In the genomic region with DNA sequence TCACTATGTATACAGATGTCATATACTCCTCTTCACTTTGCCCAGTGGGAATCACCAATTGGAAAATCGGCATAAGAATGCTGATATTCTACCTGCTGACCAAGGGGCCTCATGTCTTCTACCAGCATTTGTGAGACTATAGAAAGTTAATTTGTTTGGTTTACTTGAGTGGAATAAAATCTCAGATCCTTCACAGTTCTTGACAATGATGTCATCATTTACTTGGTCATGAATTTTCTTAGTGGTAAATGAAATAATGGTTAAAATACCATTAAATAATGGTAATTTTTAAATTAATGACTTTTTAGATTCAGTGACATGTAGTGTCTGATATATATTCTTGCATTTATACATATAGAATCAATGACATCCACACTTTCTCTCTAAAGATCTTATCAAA, we compare ENCODE assay signal across 28 cellular contexts.
"Had no signal": no experiment of that assay in that cellular context is flagged by ENCODE, and none has a peak within 500 bp of the region (broad histone marks: within the 10 kb centered on the region; RNA-seq: fewer than 3 reads in every experiment).

No MANE protein-coding gene starts in this region.

- H3K4me3 Mint-ChIP-seq: stimulated activated effector memory CD8-positive, alpha-beta T cell treated with anti-CD3 and anti-CD28 coated beads, Interleukin-12 subunit alpha, Interleukin-12 subunit beta, amount 100 ng/mL, for 72 hours; stimulated activated memory B cell treated with anti-CD40 and anti-IgM and Interleukin-4, amounts not matched to agents 10 μg/mL and 1 μg/mL and 100 μg/mL, for 72 hours; stimulated activated naive B cell treated with anti-CD40 and anti-IgM and Interleukin-4, amounts not matched to agents 10 μg/mL and 1 μg/mL and 100 μg/mL, for 72 hours; stimulated activated naive CD8-positive, alpha-beta T cell treated with anti-CD3 and anti-CD28 coated beads, Interleukin-15, Interleukin-2, amounts not matched to agents 100 ng/mL and 50 ng/mL, for 24 hours; type B pancreatic cell had no signal

- H3K27ac ChIP-seq: stomach, suprapubic skin, testis, thoracic aorta, thyroid gland, tibial artery, tibial nerve, transverse colon, upper lobe of left lung, upper lobe of right lung, uterus, vagina had no signal

- FAIRE-seq: urothelium cell line had no signal

- H3K4me1 Mint-ChIP-seq: stimulated activated effector memory CD8-positive, alpha-beta T cell treated with anti-CD3 and anti-CD28 coated beads, Interleukin-12 subunit alpha, Interleukin-12 subunit beta, amount 100 ng/mL, for 72 hours; stimulated activated memory B cell treated with anti-CD40 and anti-IgM and Interleukin-4, amounts not matched to agents 10 μg/mL and 1 μg/mL and 100 μg/mL, for 72 hours; stimulated activated naive B cell treated with anti-CD40 and anti-IgM and Interleukin-4, amounts not matched to agents 10 μg/mL and 1 μg/mL and 100 μg/mL, for 72 hours had no signal

- DNase-seq: stimulated activated CD4-positive, alpha-beta T cell treated with anti-CD3 and anti-CD28 coated beads, Interleukin-2, amount 100 ng/mL, for 48 hours; stimulated activated CD4-positive, alpha-beta T cell treated with anti-CD3 and anti-CD28 coated beads, Interleukin-4, amount 100 ng/mL, for 1 hour; stimulated activated CD4-positive, alpha-beta T cell treated with anti-CD3 and anti-CD28 coated beads, Interleukin-4, amount 100 ng/mL, for 24 hours; stimulated activated CD4-positive, alpha-beta T cell treated with anti-CD3 and anti-CD28 coated beads, Interleukin-4, amount 100 ng/mL, for 4 hours; stimulated activated CD8-positive, alpha-beta memory T cell treated with anti-CD3 and anti-CD28 coated beads, Interleukin-4, amount 100 ng/mL, for 48 hours; stimulated activated naive B cell treated with anti-CD40 and anti-IgM and Interleukin-4, amounts not matched to agents 10 μg/mL and 1 μg/mL and 100 μg/mL, for 72 hours; stimulated activated naive CD4-positive, alpha-beta T cell; stimulated activated naive CD4-positive, alpha-beta T cell treated with Interleukin-2 at 50 U/mL for 16 hours; stimulated activated naive CD8-positive, alpha-beta T cell treated with anti-CD3 and anti-CD28 coated beads, Interleukin-15, Interleukin-2, amounts not matched to agents 100 U/mL and 50 U/mL, for 24 hours; stomach; substantia nigra; testis; thyroid gland; tibial artery; transverse colon; trophoblast cell; upper lobe of left lung; upper lobe of right lung; uterus had no signal

- H3K4me1 ChIP-seq: stomach, suprapubic skin, testis, thyroid gland, tibial artery, tibial nerve, transverse colon, upper lobe of left lung, upper lobe of right lung, uterus, vagina had no signal

- H3K27me3 Mint-ChIP-seq: stimulated activated memory B cell treated with anti-CD40 and anti-IgM and Interleukin-4, amounts not matched to agents 10 μg/mL and 1 μg/mL and 100 μg/mL, for 72 hours; stimulated activated naive B cell treated with anti-CD40 and anti-IgM and Interleukin-4, amounts not matched to agents 10 μg/mL and 1 μg/mL and 100 μg/mL, for 72 hours; stimulated activated naive CD8-positive, alpha-beta T cell treated with anti-CD3 and anti-CD28 coated beads, Interleukin-15, Interleukin-2, amounts not matched to agents 100 ng/mL and 50 ng/mL, for 24 hours had no signal

- H3K9me3 Mint-ChIP-seq: stimulated activated naive CD8-positive, alpha-beta T cell treated with anti-CD3 and anti-CD28 coated beads, Interleukin-15, Interleukin-2, amounts not matched to agents 100 ng/mL and 50 ng/mL, for 24 hours; type B pancreatic cell had no signal

- H3K4me3 ChIP-seq: stomach, suprapubic skin, testis, thoracic aorta, thyroid gland, tibial artery, tibial nerve, transverse colon, upper lobe of left lung, upper lobe of right lung, uterus, vagina had no signal

- ATAC-seq: stimulated activated effector memory CD8-positive, alpha-beta T cell treated with anti-CD3 and anti-CD28 coated beads, Interleukin-12 subunit alpha, Interleukin-12 subunit beta, amount 100 ng/mL, for 72 hours; stimulated activated memory B cell treated with anti-CD40 and anti-IgM and Interleukin-4, amounts not matched to agents 10 μg/mL and 1 μg/mL and 100 μg/mL, for 72 hours; stimulated activated naive B cell treated with anti-CD40 and anti-IgM and Interleukin-4, amounts not matched to agents 10 μg/mL and 1 μg/mL and 100 μg/mL, for 72 hours; stimulated activated naive CD8-positive, alpha-beta T cell treated with anti-CD3 and anti-CD28 coated beads, Interleukin-15, Interleukin-2, amounts not matched to agents 100 U/mL and 50 U/mL, for 24 hours; upper lobe of right lung had no signal

- H3K27me3 ChIP-seq: stomach, suprapubic skin, testis, thyroid gland, tibial artery, tibial nerve, transverse colon, upper lobe of left lung, upper lobe of right lung, uterus, vagina had no signal

- H3K9me3 ChIP-seq: stomach, suprapubic skin, testis, thoracic aorta, thyroid gland, tibial artery, tibial nerve, transverse colon, upper lobe of left lung, upper lobe of right lung, uterus, vagina had no signal

- H3K27ac Mint-ChIP-seq: stimulated activated effector memory CD8-positive, alpha-beta T cell treated with anti-CD3 and anti-CD28 coated beads, Interleukin-12 subunit alpha, Interleukin-12 subunit beta, amount 100 ng/mL, for 72 hours; stimulated activated memory B cell treated with anti-CD40 and anti-IgM and Interleukin-4, amounts not matched to agents 10 μg/mL and 1 μg/mL and 100 μg/mL, for 72 hours; stimulated activated naive B cell treated with anti-CD40 and anti-IgM and Interleukin-4, amounts not matched to agents 10 μg/mL and 1 μg/mL and 100 μg/mL, for 72 hours; stimulated activated naive CD8-positive, alpha-beta T cell treated with anti-CD3 and anti-CD28 coated beads, Interleukin-15, Interleukin-2, amounts not matched to agents 100 ng/mL and 50 ng/mL, for 24 hours; type B pancreatic cell had no signal

- H3K36me3 ChIP-seq: stomach, suprapubic skin, thoracic aorta, thyroid gland, tibial artery, tibial nerve, transverse colon, upper lobe of left lung, upper lobe of right lung, uterus, vagina had no signal
